Comparison of ENCODE assay signal across 8 cellular contexts in the genomic region with DNA sequence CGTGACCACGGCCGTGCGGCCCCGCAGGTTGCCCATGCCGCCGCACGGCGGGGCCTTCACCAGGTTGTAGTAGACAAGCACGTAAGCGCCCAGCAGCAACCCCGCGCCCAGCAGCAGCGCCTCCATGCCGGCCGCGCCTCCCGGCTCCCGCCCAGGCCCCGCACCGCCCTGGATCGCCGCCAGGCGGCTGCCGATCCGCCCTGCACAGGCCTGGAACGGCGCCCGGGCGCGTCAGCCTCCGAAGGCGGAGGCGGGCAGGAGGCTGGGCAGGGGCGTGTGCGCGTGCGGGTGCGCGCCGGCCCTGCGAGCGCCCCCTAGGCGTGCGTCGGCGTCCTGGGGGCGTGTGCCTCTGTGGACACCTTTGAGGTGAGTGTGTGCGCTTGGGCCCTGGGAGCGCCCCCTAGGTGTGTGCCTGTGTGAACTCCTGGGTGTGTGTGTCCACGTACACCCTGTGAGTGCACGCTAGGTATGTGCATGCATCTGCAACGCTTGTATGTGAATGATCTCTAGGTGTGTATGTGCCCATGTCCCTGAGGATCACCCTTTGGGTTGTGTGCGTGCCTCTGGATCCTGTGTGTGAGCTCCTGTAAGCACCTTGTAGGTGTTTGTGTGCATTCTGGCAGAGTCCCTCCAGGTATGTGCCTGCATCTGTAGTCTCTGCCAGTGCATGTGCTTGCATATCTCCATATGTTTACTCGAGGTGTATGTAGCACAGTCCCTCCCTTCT. TPM values are rescaled to one million over a fixed set of nuclear protein-coding genes. Genes with fewer than 3 reads are reported as not detected.
DNase-seq lines count a peak whose midpoint lies in the region; ATAC-seq and TF ChIP-seq lines count a peak whose summit lies in the region.

Gene DHRS13 (minus strand): TSS at position 261 of the 727 bp plus-strand sequence. CDS start 135 bp downstream, at position 126.

- H3K27ac Mint-ChIP-seq in activated naive CD8-positive, alpha-beta T cell, result peak within 1 kb of the TSS; percentile 89
- H3K27ac Mint-ChIP-seq in glutamatergic neuron (ENCODE audit: unreplicated experiment) (peak within 1 kb of the TSS; percentile 67), osteocyte (ENCODE audit: unreplicated experiment) (peak within 1 kb of the TSS; percentile 25)

- peaks cover 7 to 25% of the 10 kb centered on the region in 2 donors for H3K4me1 ChIP-seq in thyroid gland

- TF ChIP-seq CTCF in GM10266 (IDR thresholded peaks at IDR 0.05; ENCODE audit: control insufficient read depth, insufficient read depth, low read depth, missing control alignments) (peak; percentile 85), glutamatergic neuron (IDR thresholded peaks at IDR 0.05; ENCODE audit: partially characterized antibody, unreplicated experiment) (peak; percentile 99), osteocyte (IDR thresholded peaks at IDR 0.05) (peak; percentile 95), thyroid gland (IDR thresholded peaks at IDR 0.05) (peak; percentile 54 to 95 (median 93))

- ATAC-seq in HG02610 (IDR thresholded peaks at IDR 0.05; ENCODE audit: unreplicated experiment), result peak; percentile 89

- H3K4me1 Mint-ChIP-seq in activated naive CD8-positive, alpha-beta T cell (ENCODE audit: low read depth), result peaks cover 34% of the 10 kb centered on the region
- H3K4me1 Mint-ChIP-seq in glutamatergic neuron (ENCODE audit: low read depth, unreplicated experiment) (peaks cover 9% of the 10 kb centered on the region), osteocyte (ENCODE audit: unreplicated experiment) (peaks cover 22% of the 10 kb centered on the region)

- peaks cover 10 to 22% of the 10 kb centered on the region in 2 donors for H3K36me3 ChIP-seq in thyroid gland

- no peaks in the 10 kb centered on the region for H3K27me3 ChIP-seq in thyroid gland

- WGBS in thyroid gland, 2 donors, result 1% methylated on average over 10 to 22 of the region's 55 CpGs

- TF ChIP-seq POLR2A in thyroid gland (IDR thresholded peaks at IDR 0.05), result peak in 1 of 2 donors; percentile 29

- DNase-seq in GM10266 (ENCODE audit: extremely low spot score) (peak; percentile 95), NCI-H1092 (lab: John Stamatoyannopoulos, UW) (peak; percentile 90), SKM-1 treated with dmso at 0.1 percent for 144 hours (lab: John Stamatoyannopoulos, UW; ENCODE audit: unreplicated experiment) (peak; percentile 93), glutamatergic neuron (peak; percentile 97), osteocyte (ENCODE audit: extremely low spot score, unreplicated experiment) (peak; percentile 98), thyroid gland (peak; percentile 89 to 90)

- intact Hi-C loops in thyroid gland (cut with DNase I), result no loop called here

- H3K9me3 ChIP-seq in thyroid gland, result no peaks in the 10 kb centered on the region

- H3K36me3 Mint-ChIP-seq in activated naive CD8-positive, alpha-beta T cell, result peaks cover 5% of the 10 kb centered on the region
- no peaks in the 10 kb centered on the region for H3K36me3 Mint-ChIP-seq in glutamatergic neuron (ENCODE audit: unreplicated experiment)
- peaks cover 11% of the 10 kb centered on the region for H3K36me3 Mint-ChIP-seq in osteocyte (ENCODE audit: unreplicated experiment)

- H3K27me3 Mint-ChIP-seq in activated naive CD8-positive, alpha-beta T cell, result no peaks in the 10 kb centered on the region
- H3K27me3 Mint-ChIP-seq in glutamatergic neuron (ENCODE audit: unreplicated experiment) (peaks cover 13% of the 10 kb centered on the region), osteocyte (ENCODE audit: unreplicated experiment) (no peaks in the 10 kb centered on the region)

- peak within 1 kb of the TSS; percentile 94 for H3K4me3 Mint-ChIP-seq in activated naive CD8-positive, alpha-beta T cell
- H3K4me3 Mint-ChIP-seq in glutamatergic neuron (ENCODE audit: unreplicated experiment), result peak within 1 kb of the TSS; percentile 88
- peak within 1 kb of the TSS; percentile 84 for H3K4me3 Mint-ChIP-seq in osteocyte (ENCODE audit: unreplicated experiment)

- H3K4me3 ChIP-seq in thyroid gland (replicated peaks in 1 of 3), result peak within 1 kb of the TSS; percentile 21 to 63 (median 58)

- H3K27ac ChIP-seq in thyroid gland, result peak within 1 kb of the TSS; percentile 10 to 73 (median 52)

- H3K9me3 Mint-ChIP-seq in activated naive CD8-positive, alpha-beta T cell (ENCODE audit: low read depth), result no peaks in the 10 kb centered on the region
- H3K9me3 Mint-ChIP-seq in glutamatergic neuron (ENCODE audit: unreplicated experiment), result peaks cover 18% of the 10 kb centered on the region
- no peaks in the 10 kb centered on the region for H3K9me3 Mint-ChIP-seq in osteocyte (ENCODE audit: unreplicated experiment)

RNA-seq across cellular contexts. Expression of gene DHRS13, which starts in this region (rescaled TPM):
- 17.0 TPM for total RNA-seq in glutamatergic neuron (ENCODE audit: unreplicated experiment)
- total RNA-seq in osteocyte, result 10.7 and 12.4 TPM in 2 replicates
- total RNA-seq in thyroid gland, result 10 to 100 TPM; 10.6 to 16.2 (median 13.3) TPM

Comparison
In these comparisons a context has a peak if more than half of its experiments do, and no peak if none do; other contexts are left out.
1. Peak in every context shown above with its lines: DNase-seq, ATAC-seq, H3K4me3 ChIP-seq and H3K27ac ChIP-seq.
2. H3K27ac Mint-ChIP-seq: peak in every context shown above with its lines; median percentile 89 in activated naive CD8-positive, alpha-beta T cell; 67 in glutamatergic neuron; 25 in osteocyte.